Comparison of ENCODE assay signal across 8 cellular contexts in the genomic region with DNA sequence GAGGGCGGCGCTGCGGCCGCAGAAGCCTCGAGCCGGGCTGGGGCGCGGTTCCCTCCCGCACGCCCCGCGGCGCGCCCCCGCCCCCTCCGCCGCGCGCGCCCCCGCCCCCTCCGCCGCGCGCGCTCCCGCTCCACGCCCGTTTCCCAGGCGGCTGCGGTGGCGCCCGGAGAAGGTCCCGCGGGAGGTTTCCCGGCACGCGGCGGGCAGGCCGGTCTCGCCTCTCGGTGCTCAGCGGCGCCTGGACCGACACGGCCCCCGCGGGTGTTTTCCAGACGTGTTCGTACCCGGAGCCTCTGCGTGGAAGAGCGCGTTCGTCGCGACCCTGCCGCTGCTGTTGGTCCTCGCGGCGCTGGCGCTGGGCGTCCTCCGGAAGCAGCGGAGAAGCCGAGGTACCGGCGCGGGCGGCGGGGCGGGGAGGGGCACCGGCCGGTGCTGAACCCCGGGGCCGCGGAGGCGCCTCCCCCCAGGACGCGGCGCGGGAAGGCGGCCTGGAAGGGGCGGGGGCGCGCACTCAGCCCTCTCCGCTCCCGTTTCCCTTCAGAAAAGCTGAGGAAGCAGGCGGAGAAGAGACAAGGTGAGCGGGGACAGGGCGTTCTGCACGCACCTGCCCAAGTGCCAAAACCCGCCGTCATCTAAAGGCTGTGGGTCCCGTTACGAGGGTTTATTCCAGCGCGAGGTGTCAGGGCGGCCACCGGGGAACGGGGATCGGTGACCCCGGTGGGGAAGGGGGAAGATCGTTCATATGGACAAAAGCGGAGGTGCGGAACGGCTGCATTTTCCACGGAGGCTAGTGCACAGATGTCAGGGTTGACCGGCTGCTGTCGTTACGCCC. TPM values are rescaled to one million over a fixed set of nuclear protein-coding genes. Genes with fewer than 3 reads are reported as not detected.
DNase-seq lines count a peak whose midpoint lies in the region; ATAC-seq and TF ChIP-seq lines count a peak whose summit lies in the region.

No MANE protein-coding gene starts in this region.

- peak overlapping the region; percentile 56 for H3K9ac ChIP-seq in HCT116 (ENCODE audit: low read length)

- H4K20me1 ChIP-seq in HCT116 (ENCODE audit: insufficient read depth), result no peaks in the 10 kb centered on the region

- peaks cover 10% of the 10 kb centered on the region for H3K4me1 Mint-ChIP-seq in activated naive CD8-positive, alpha-beta T cell treated with anti-CD3 and anti-CD28 coated beads, Interleukin-2, amount 50 U/mL, for 24 hours
- peaks cover 22 to 26% of the 10 kb centered on the region in 2 donors for H3K4me1 Mint-ChIP-seq in stimulated activated naive B cell treated with anti-CD40 and anti-IgM and Interleukin-4, amounts not matched to agents 10 μg/mL and 1 μg/mL and 100 μg/mL, for 72 hours

- no peaks in the 10 kb centered on the region for H3K9me2 ChIP-seq in HCT116 (ENCODE audit: insufficient read depth)

- H3K9me3 ChIP-seq in HCT116 (ENCODE audit: control insufficient read depth in 1 of 2, insufficient read depth in 1 of 2, low read depth in 1 of 2, low read length in 2 of 2), result no peaks in the 10 kb centered on the region

- no peak overlapping the region; the same call in 1 of the 2 replicates for H3K27ac ChIP-seq in HCT116 (ENCODE audit: low read depth, low read length)

- peak overlapping the region; percentile 49 to 61 for H3K4me3 ChIP-seq in HCT116 (replicated peaks in 1 of 2; ENCODE audit: low read depth in 1 of 2, low read length in 2 of 2)

- H3K4me2 ChIP-seq in HCT116 (ENCODE audit: low read length), result peak overlapping the region; percentile 78

- H3K9me3 Mint-ChIP-seq in activated naive CD8-positive, alpha-beta T cell treated with anti-CD3 and anti-CD28 coated beads, Interleukin-2, amount 50 U/mL, for 24 hours, result no peaks in the 10 kb centered on the region
- H3K9me3 Mint-ChIP-seq in stimulated activated naive B cell treated with anti-CD40 and anti-IgM and Interleukin-4, amounts not matched to agents 10 μg/mL and 1 μg/mL and 100 μg/mL, for 72 hours, result peaks cover 4% of the 10 kb centered on the region in 2 donors

- no peaks in the 10 kb centered on the region for H3K27me3 ChIP-seq in HCT116 (ENCODE audit: insufficient read depth, low read length)

- ATAC-seq in HCT116 (peak; percentile 71), GM18907 (IDR thresholded peaks at IDR 0.05; ENCODE audit: unreplicated experiment) (no peak)
- ATAC-seq in activated naive CD8-positive, alpha-beta T cell treated with anti-CD3 and anti-CD28 coated beads, Interleukin-2, amount 50 U/mL, for 24 hours, result no peak
- ATAC-seq in stimulated activated naive B cell treated with anti-CD40 and anti-IgM and Interleukin-4, amounts not matched to agents 10 μg/mL and 1 μg/mL and 100 μg/mL, for 72 hours (replicated peaks), result peak; percentile 7 to 25

- no peak for TF ChIP-seq CTCF in HCT116 (IDR thresholded peaks at IDR 0.05 in 2 of 3, conservative IDR thresholded peaks at IDR 0.05 in 1 of 3; ENCODE audit: borderline replicate concordance in 1 of 3, insufficient read depth in 1 of 3, low read depth in 2 of 3, low read length in 2 of 3)

- H3K27me3 Mint-ChIP-seq in activated naive CD8-positive, alpha-beta T cell treated with anti-CD3 and anti-CD28 coated beads, Interleukin-2, amount 50 U/mL, for 24 hours, result peaks cover 78% of the 10 kb centered on the region
- H3K27me3 Mint-ChIP-seq in stimulated activated naive B cell treated with anti-CD40 and anti-IgM and Interleukin-4, amounts not matched to agents 10 μg/mL and 1 μg/mL and 100 μg/mL, for 72 hours, result peaks cover 50 to 80% of the 10 kb centered on the region in 2 donors

- BruUV-seq in HCT116 (replicated peaks; lab: Mats Ljungman, UMichigan), result no TSS peak

- H3K36me3 ChIP-seq in HCT116 (ENCODE audit: control insufficient read depth in 1 of 2, insufficient read depth in 2 of 2, low read length in 2 of 2), result no peaks in the 10 kb centered on the region

- no peak overlapping the region for H3K27ac Mint-ChIP-seq in activated naive CD8-positive, alpha-beta T cell treated with anti-CD3 and anti-CD28 coated beads, Interleukin-2, amount 50 U/mL, for 24 hours
- H3K27ac Mint-ChIP-seq in stimulated activated naive B cell treated with anti-CD40 and anti-IgM and Interleukin-4, amounts not matched to agents 10 μg/mL and 1 μg/mL and 100 μg/mL, for 72 hours, result peak overlapping the region; percentile 53

- DNase-seq in AG08396 (ENCODE audit: low spot score) (peak; percentile 39), HCT116 (ENCODE audit: low read depth, low spot score) (no peak), iPS-NIHi7 (ENCODE audit: extremely low spot score) (peak; percentile 62), NCI-H774 (lab: John Stamatoyannopoulos, UW) (no peak), NCI-H2107 treated with DMSO at 0.1 percent for 48 hours (lab: John Stamatoyannopoulos, UW; ENCODE audit: unreplicated experiment) (no peak)
- DNase-seq in activated naive CD8-positive, alpha-beta T cell treated with anti-CD3 and anti-CD28 coated beads, Interleukin-2, amount 50 U/mL, for 24 hours, result peak; percentile 15
- no peak for DNase-seq in stimulated activated naive B cell treated with anti-CD40 and anti-IgM and Interleukin-4, amounts not matched to agents 10 μg/mL and 1 μg/mL and 100 μg/mL, for 72 hours

- peaks cover 3 to 17% of the 10 kb centered on the region in 2 experiments; a peak in 3 of 4 replicates for H3K4me1 ChIP-seq in HCT116 (ENCODE audit: control insufficient read depth in 1 of 2, insufficient read depth in 2 of 2, low read length in 2 of 2)

- CTCF ChIA-PET in HCT116 (lab: Charles Lee), result interaction anchor here (1.0 kb wide), 1 partner anchor 35 kb away, joined by 3 read pairs; no protein-coding TSS in a partner anchor

- TF ChIP-seq RAD21 in HCT116 (IDR thresholded peaks at IDR 0.05; ENCODE audit: low read depth), result no peak

- intact Hi-C loops in HCT116 (cut with micrococcal nuclease), result no loop called here

- RAD21 ChIA-PET in HCT116 (lab: Charles Lee; ENCODE audit: low non-redundant PET in 1 of 2, low total read pairs in 2 of 2, uncharacterized antibody in 2 of 2, unreplicated experiment in 2 of 2), result no interaction called here

- peaks cover 4% of the 10 kb centered on the region for H3K36me3 Mint-ChIP-seq in activated naive CD8-positive, alpha-beta T cell treated with anti-CD3 and anti-CD28 coated beads, Interleukin-2, amount 50 U/mL, for 24 hours (ENCODE audit: low read depth)
- peaks cover 3 to 4% of the 10 kb centered on the region in 2 donors for H3K36me3 Mint-ChIP-seq in stimulated activated naive B cell treated with anti-CD40 and anti-IgM and Interleukin-4, amounts not matched to agents 10 μg/mL and 1 μg/mL and 100 μg/mL, for 72 hours

- H2AFZ ChIP-seq in HCT116 (ENCODE audit: low read depth, low read length, poor library complexity, severe bottlenecking), result no peak overlapping the region

- H3K79me2 ChIP-seq in HCT116 (ENCODE audit: insufficient read depth, low read length), result no peaks in the 10 kb centered on the region

- POLR2A ChIA-PET in HCT116 (lab: Charles Lee), result no interaction called here

- H3K4me3 Mint-ChIP-seq in activated naive CD8-positive, alpha-beta T cell treated with anti-CD3 and anti-CD28 coated beads, Interleukin-2, amount 50 U/mL, for 24 hours, result peak overlapping the region; percentile 63
- H3K4me3 Mint-ChIP-seq in stimulated activated naive B cell treated with anti-CD40 and anti-IgM and Interleukin-4, amounts not matched to agents 10 μg/mL and 1 μg/mL and 100 μg/mL, for 72 hours, result peak overlapping the region; percentile 66 to 70

- TF ChIP-seq POLR2A in HCT116 (IDR thresholded peaks at IDR 0.05; ENCODE audit: borderline replicate concordance, extremely low read depth, insufficient read depth, insufficient read length), result no peak

TF ChIP-seq in HCT116, 20 proteins besides CTCF, POLR2A, EP300 and RAD21:
- TF ChIP-seq ZNF274 (IDR thresholded peaks at IDR 0.05; ENCODE audit: low read depth, low read length) (no peak), MAX (IDR thresholded peaks at IDR 0.05) (no peak; the same call in none of the 2 replicates), CEBPB (IDR thresholded peaks at IDR 0.05; ENCODE audit: low read depth) (no peak), POLR2AphosphoS5 (IDR thresholded peaks at IDR 0.05; ENCODE audit: low read depth, low read length) (peak; percentile 60), EZH2 (IDR thresholded peaks at IDR 0.05) (no peak)

RNA-seq across cellular contexts. Expression of gene BTNL9, which starts 13.1 kb away (rescaled TPM):
- 11.7 TPM for total RNA-seq in HCT116 (2021; ENCODE audit: unreplicated experiment)
- 6.9 and 7.3 TPM in 2 replicates for polyA plus RNA-seq in HCT116 (2012)

Comparison
In these comparisons a context has a peak if more than half of its experiments do, and no peak if none do; other contexts are left out.
1. DNase-seq: peak in AG08396 (single experiment), activated naive CD8-positive, alpha-beta T cell treated with anti-CD3 and anti-CD28 coated beads, Interleukin-2, amount 50 U/mL, for 24 hours (single experiment) and iPS-NIHi7 (single experiment); none in HCT116 (single experiment), stimulated activated naive B cell treated with anti-CD40 and anti-IgM and Interleukin-4, amounts not matched to agents 10 μg/mL and 1 μg/mL and 100 μg/mL, for 72 hours (single experiment), NCI-H774 (single experiment) and NCI-H2107 treated with DMSO at 0.1 percent for 48 hours (single experiment).
2. ATAC-seq: peak in HCT116 (single experiment) and stimulated activated naive B cell treated with anti-CD40 and anti-IgM and Interleukin-4, amounts not matched to agents 10 μg/mL and 1 μg/mL and 100 μg/mL, for 72 hours (2 of 2); none in activated naive CD8-positive, alpha-beta T cell treated with anti-CD3 and anti-CD28 coated beads, Interleukin-2, amount 50 U/mL, for 24 hours (single experiment) and GM18907 (single experiment).